Comparison of ENCODE assay signal across 28 cellular contexts in genomic region chr16:58205276-58206036, GRCh38.
"Had no signal": no experiment of that assay in that cellular context is flagged by ENCODE, and none has a peak within 500 bp of the region (broad histone marks: within the 10 kb centered on the region; RNA-seq: fewer than 3 reads in every experiment).

No MANE protein-coding gene starts in this region.

- H3K9me3 Mint-ChIP-seq: activated naive CD4-positive, alpha-beta T cell treated with anti-CD3 and anti-CD28 coated beads, Interleukin-2, amount 50 U/mL, for 72 hours; activated naive CD8-positive, alpha-beta T cell treated with anti-CD3 and anti-CD28 coated beads, Interleukin-2, amount 50 U/mL, for 24 hours; central memory CD8-positive, alpha-beta T cell had no signal

- DNase-seq: activated CD4-positive, alpha-beta T cell treated with anti-CD3 and anti-CD28 coated beads for 48 hours; activated CD4-positive, alpha-beta T cell treated with anti-CD3 and anti-CD28 coated beads, Interleukin-2, amount 50 U/mL, for 4 hours; activated CD8-positive, alpha-beta memory T cell treated with anti-CD3 and anti-CD28 coated beads, Interleukin-2, amount 50 U/mL, for 48 hours; activated CD8-positive, alpha-beta T cell treated with anti-CD3 and anti-CD28 coated beads, Interleukin-2, amount 10 ng/mL, durations not matched to agents 7 days and 5 days; activated naive CD4-positive, alpha-beta T cell treated with Interleukin-2 at 50 U/mL for 16 hours; activated naive CD8-positive, alpha-beta T cell treated with anti-CD3 and anti-CD28 coated beads, Interleukin-2, amount 50 U/mL, for 24 hours; activated T-cell treated with anti-CD3 and anti-CD28 coated beads, Interleukin-2, amount 50 U/mL, for 1 hour; amniotic stem cell; body of pancreas; KBM-7; NCI-H1092; NCI-H1417; NCI-H1930; NCI-H510A treated with DMSO at 0.1 percent for 48 hours; NCI-H69; NK-92 treated with Interleukin-12 subunit alpha and Interleukin-12 subunit beta, amount 100 ng/mL, for 24 hours; OCI-M1; Peyer's patch; Right ventricle myocardium superior; SJCRH30; SK-N-SH; T-helper 1 cell had no signal

- H3K36me3 ChIP-seq: ascending aorta, Peyer's patch, SJCRH30 had no signal

- H3K4me3 ChIP-seq: ascending aorta, body of pancreas, Peyer's patch, SJCRH30 had no signal

- H3K4me3 Mint-ChIP-seq: activated CD8-positive, alpha-beta T cell treated with anti-CD3 and anti-CD28 coated beads, Interleukin-2, amount 10 ng/mL, durations not matched to agents 7 days and 5 days; activated naive CD8-positive, alpha-beta T cell treated with anti-CD3 and anti-CD28 coated beads, Interleukin-2, amount 50 U/mL, for 24 hours; central memory CD8-positive, alpha-beta T cell had no signal

- H3K9ac ChIP-seq: SK-N-SH had no signal

- H3K4me2 ChIP-seq: SK-N-SH had no signal

- H3K9me2 ChIP-seq: SK-N-SH had no signal

- H3K27ac ChIP-seq: ascending aorta, body of pancreas, Peyer's patch, RWPE1, SJCRH30, VCaP had no signal

- H3K36me3 Mint-ChIP-seq: activated naive CD4-positive, alpha-beta T cell treated with anti-CD3 and anti-CD28 coated beads, Interleukin-2, amount 50 U/mL, for 72 hours had no signal

- FAIRE-seq: bronchial epithelial cell had no signal

- ATAC-seq: activated CD8-positive, alpha-beta T cell treated with anti-CD3 and anti-CD28 coated beads, Interleukin-2, amount 10 ng/mL, durations not matched to agents 7 days and 5 days; activated naive CD4-positive, alpha-beta T cell treated with anti-CD3 and anti-CD28 coated beads, Interleukin-2, amount 50 U/mL, for 72 hours; activated naive CD8-positive, alpha-beta T cell treated with anti-CD3 and anti-CD28 coated beads, Interleukin-2, amount 50 U/mL, for 24 hours; body of pancreas had no signal

- H3K9me3 ChIP-seq: ascending aorta, body of pancreas, Peyer's patch, SJCRH30, SK-N-SH had no signal

- H3K4me1 ChIP-seq: ascending aorta, body of pancreas, Peyer's patch, SJCRH30 had no signal

- H3K4me1 Mint-ChIP-seq: activated naive CD8-positive, alpha-beta T cell treated with anti-CD3 and anti-CD28 coated beads, Interleukin-2, amount 50 U/mL, for 24 hours; central memory CD8-positive, alpha-beta T cell had no signal

- H3K27ac Mint-ChIP-seq: activated CD8-positive, alpha-beta T cell treated with anti-CD3 and anti-CD28 coated beads, Interleukin-2, amount 10 ng/mL, durations not matched to agents 7 days and 5 days; activated naive CD4-positive, alpha-beta T cell treated with anti-CD3 and anti-CD28 coated beads, Interleukin-2, amount 50 U/mL, for 72 hours; activated naive CD8-positive, alpha-beta T cell treated with anti-CD3 and anti-CD28 coated beads, Interleukin-2, amount 50 U/mL, for 24 hours had no signal

- H3K27me3 ChIP-seq: ascending aorta, body of pancreas, Peyer's patch had no signal
